ENCODE assay signal across 8 cellular contexts in the genomic region with DNA sequence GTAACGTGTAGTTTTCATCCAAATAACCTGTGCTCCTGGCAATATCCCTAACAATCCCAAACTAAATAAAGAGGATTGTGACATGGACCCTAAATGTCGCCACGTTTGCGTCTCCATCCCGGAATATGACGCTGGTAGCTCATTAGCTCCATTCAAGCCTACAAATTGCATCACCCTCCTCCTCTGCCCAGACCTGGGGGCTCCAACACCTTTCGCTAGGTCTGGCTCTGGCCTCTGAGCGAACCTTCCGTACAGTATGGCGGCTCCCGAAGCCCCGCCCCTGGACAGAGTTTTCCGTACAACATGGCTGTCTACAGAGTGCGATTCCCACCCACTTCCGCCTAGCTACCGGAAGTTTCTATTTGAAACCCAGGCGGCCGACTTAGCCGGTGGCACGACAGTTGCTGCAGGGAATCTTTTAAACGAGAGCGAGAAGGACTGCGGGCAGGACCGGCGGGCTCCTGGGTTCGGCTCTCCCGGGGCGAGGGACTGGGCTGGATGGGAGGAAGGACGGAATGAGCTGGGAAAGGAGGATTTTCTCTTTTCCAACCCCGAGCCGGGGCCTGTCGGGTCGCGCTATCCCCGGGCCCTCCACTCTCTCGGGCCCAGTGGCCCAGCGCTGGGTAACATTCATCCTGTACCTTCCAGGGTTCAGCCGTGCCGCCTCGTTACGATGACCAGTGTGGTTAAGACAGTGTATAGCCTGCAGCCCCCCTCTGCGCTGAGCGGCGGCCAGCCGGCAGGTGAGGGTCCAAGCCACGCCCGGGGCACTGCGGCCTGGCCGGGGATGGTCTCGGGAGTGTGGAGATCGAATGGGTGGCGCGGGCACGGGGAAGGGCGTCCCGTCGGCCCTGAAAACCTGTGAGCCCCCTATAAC. TPM values are rescaled to one million over a fixed set of nuclear protein-coding genes. Genes with fewer than 3 reads are reported as not detected.
DNase-seq lines count a peak whose midpoint lies in the region; ATAC-seq and TF ChIP-seq lines count a peak whose summit lies in the region.

A gene with protein sequence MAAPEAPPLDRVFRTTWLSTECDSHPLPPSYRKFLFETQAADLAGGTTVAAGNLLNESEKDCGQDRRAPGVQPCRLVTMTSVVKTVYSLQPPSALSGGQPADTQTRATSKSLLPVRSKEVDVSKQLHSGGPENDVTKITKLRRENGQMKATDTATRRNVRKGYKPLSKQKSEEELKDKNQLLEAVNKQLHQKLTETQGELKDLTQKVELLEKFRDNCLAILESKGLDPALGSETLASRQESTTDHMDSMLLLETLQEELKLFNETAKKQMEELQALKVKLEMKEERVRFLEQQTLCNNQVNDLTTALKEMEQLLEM (plus strand): TSS at position 142 of the 877 bp plus-strand sequence. CDS start 115 bp downstream, at position 257.

- peak; percentile 96 for DNase-seq in DMS 273 (lab: John Stamatoyannopoulos, UW; ENCODE audit: unreplicated experiment)
- DNase-seq in IMR-90: peak; percentile 93
- DNase-seq in OCI-LY7 (ENCODE audit: low spot score): peak; percentile 97
- peak; percentile 94 for DNase-seq in activated CD8-positive, alpha-beta memory T cell treated with anti-CD3 and anti-CD28 coated beads, Interleukin-2, amount 50 U/mL, for 48 hours
- DNase-seq in epithelial cell of esophagus (ENCODE audit: low read depth): peak; percentile 95
- peak; percentile 88 to 91 for DNase-seq in stimulated activated CD8-positive, alpha-beta memory T cell treated with anti-CD3 and anti-CD28 coated beads, Interleukin-2, amount 100 ng/mL, for 48 hours (ENCODE audit: low read depth in 2 of 2)

- H2BK15ac ChIP-seq in IMR-90 (ENCODE audit: low read depth, low read length): peak within 1 kb of the TSS; percentile 99

- POLR2A ChIA-PET in IMR-90 (lab: Charles Lee; ENCODE audit: unreplicated experiment): interaction anchor here (0.5 to 0.6 kb wide), 3 partner anchors 27 to 61 kb away, joined by 3 to 9 read pairs (median 3); no protein-coding TSS in a partner anchor
- POLR2A ChIA-PET in OCI-LY7 (lab: Charles Lee): interaction anchor here (0.7 to 1.7 kb wide), 7 partner anchors 9 to 71 kb away, joined by 3 to 6 read pairs (median 4); no protein-coding TSS in a partner anchor

- H3K36me3 ChIP-seq in IMR-90 (ENCODE audit: control insufficient read depth, insufficient read depth, low read length) (peaks cover 9% of the 10 kb centered on the region), OCI-LY7 (ENCODE audit: insufficient read depth, low read length) (peaks cover 36% of the 10 kb centered on the region)

- H3K27ac ChIP-seq in IMR-90 (ENCODE audit: insufficient read depth, low read length) (peak within 1 kb of the TSS; percentile 76), OCI-LY7 (ENCODE audit: low read depth, low read length, poor library complexity, severe bottlenecking) (peak within 1 kb of the TSS; percentile 45)

- no peaks in the 10 kb centered on the region for H4K20me1 ChIP-seq in IMR-90 (ENCODE audit: insufficient read depth, low read length)
- H4K20me1 ChIP-seq in OCI-LY7 (ENCODE audit: insufficient read depth, low read length): no peaks in the 10 kb centered on the region

- dilution Hi-C loops in IMR-90 (cut with HindIII; ENCODE audit: low sequenced_read_pairs, unreplicated experiment): no loop called here

- H3K9ac ChIP-seq in IMR-90 (ENCODE audit: low read depth, low read length): peak within 1 kb of the TSS; percentile 76

- H3K4ac ChIP-seq in IMR-90 (ENCODE audit: low read depth, low read length): peak within 1 kb of the TSS; percentile 97

- H3K27me3 ChIP-seq in IMR-90 (ENCODE audit: control insufficient read depth, insufficient read depth, low read length): no peaks in the 10 kb centered on the region
- H3K27me3 ChIP-seq in mononuclear cell (ENCODE audit: insufficient read depth, low read length): no peaks in the 10 kb centered on the region

- peak within 1 kb of the TSS; percentile 62 for H2AK9ac ChIP-seq in IMR-90 (replicated peaks; ENCODE audit: low read depth, low read length, poor library complexity)

- in situ Hi-C loops in IMR-90 (cut with MboI; ENCODE audit: low sequenced_read_pairs): no loop called here

- 8% methylated on average over 10 of the region's 57 CpGs; no CpG with 5 or more reads in 1 of the 2 experiments for whole genome bisulfite sequencing in IMR-90 (ENCODE audit: extremely low coverage in 2 of 2, insufficient read length in 1 of 2), 2 experiments

- peaks cover 25 to 48% of the 10 kb centered on the region in 2 experiments for H3K79me1 ChIP-seq in IMR-90 (ENCODE audit: low read depth in 1 of 2, low read length in 2 of 2)

- TF ChIP-seq POLR2A in IMR-90 (IDR thresholded peaks at IDR 0.05; ENCODE audit: low read depth, low read length): peak; percentile 62; the same call in 1 of the 2 replicates

- H2BK5ac ChIP-seq in IMR-90 (ENCODE audit: low read depth, low read length, poor library complexity, severe bottlenecking): peak within 1 kb of the TSS; percentile 80

- H3K23ac ChIP-seq in IMR-90 (ENCODE audit: low read depth, low read length): peak within 1 kb of the TSS; percentile 39

- H2BK120ac ChIP-seq in IMR-90 (ENCODE audit: low read depth, low read length): peak within 1 kb of the TSS; percentile 98

- no peaks in the 10 kb centered on the region for H3K9me2 ChIP-seq in OCI-LY7 (ENCODE audit: insufficient read depth, low read length)

- H3K4me2 ChIP-seq in IMR-90 (ENCODE audit: low read depth, low read length): peak within 1 kb of the TSS; percentile 97
- peak within 1 kb of the TSS; percentile 94 for H3K4me2 ChIP-seq in OCI-LY7 (ENCODE audit: low read length)

- H3K9me3 ChIP-seq in IMR-90 (ENCODE audit: control insufficient read depth, insufficient read depth, low read length) (no peaks in the 10 kb centered on the region), OCI-LY7 (ENCODE audit: low read length) (no peaks in the 10 kb centered on the region), mononuclear cell (ENCODE audit: low read depth, low read length) (no peaks in the 10 kb centered on the region)

- H3K56ac ChIP-seq in IMR-90 (ENCODE audit: extremely low read depth, insufficient read depth, low read length): peak within 1 kb of the TSS; percentile 50

- H3K14ac ChIP-seq in IMR-90 (replicated peaks; ENCODE audit: low read depth, low read length): peak within 1 kb of the TSS; percentile 93

- H2AFZ ChIP-seq in IMR-90 (replicated peaks; ENCODE audit: low read length, poor library complexity) (peak within 1 kb of the TSS; percentile 97), OCI-LY7 (ENCODE audit: low read length) (peak within 1 kb of the TSS; percentile 80)

- BruUV-seq in IMR-90 (replicated peaks; lab: Mats Ljungman, UMichigan): TSS peak; percentile 51
- BruUV-seq in OCI-LY7 (replicated peaks; lab: Mats Ljungman, UMichigan): TSS peak; percentile 67

- TF ChIP-seq CTCF in IMR-90 (conservative IDR thresholded peaks at IDR 0.05; ENCODE audit: low read depth, low read length) (no peak), OCI-LY7 (conservative IDR thresholded peaks at IDR 0.05; ENCODE audit: low read length) (no peak), epithelial cell of esophagus (IDR thresholded peaks at IDR 0.05; ENCODE audit: insufficient read depth, low read depth, low read length, missing control alignments) (no peak)

- H4K8ac ChIP-seq in IMR-90 (ENCODE audit: low read depth in 2 of 2, low read length in 2 of 2): peak within 1 kb of the TSS; percentile 98 to 100

- CTCF ChIA-PET in IMR-90 (lab: Yijun Ruan, JAX) (interaction anchor here (0.8 kb wide), 1 partner anchor 45 kb away, joined by 3 read pairs; no protein-coding TSS in a partner anchor), OCI-LY7 (lab: Charles Lee; ENCODE audit: unreplicated experiment) (interaction anchor here (1.0 kb wide), 1 partner anchor 11 kb away, joined by 3 read pairs; no protein-coding TSS in a partner anchor)

- ATAC-seq in GM21528 (IDR thresholded peaks at IDR 0.05; ENCODE audit: low FRiP score, unreplicated experiment) (peak; percentile 91), IMR-90 (ENCODE audit: low read depth) (peak; percentile 91)

- peak within 1 kb of the TSS; percentile 92 for H4K91ac ChIP-seq in IMR-90 (ENCODE audit: insufficient read depth, low read depth, low read length)

- H3K4me1 ChIP-seq in IMR-90 (ENCODE audit: control insufficient read depth, insufficient read depth, low read length): peaks cover 4% of the 10 kb centered on the region
- H3K4me1 ChIP-seq in OCI-LY7 (ENCODE audit: insufficient read depth, low read length, poor library complexity, severe bottlenecking): peaks cover 16% of the 10 kb centered on the region
- H3K4me1 ChIP-seq in mononuclear cell (ENCODE audit: insufficient read depth, low read length): peaks cover 37% of the 10 kb centered on the region

- peak within 1 kb of the TSS; percentile 94 for H3K18ac ChIP-seq in IMR-90 (ENCODE audit: low read depth, low read length)

- peaks cover 29% of the 10 kb centered on the region for H3K79me2 ChIP-seq in OCI-LY7 (ENCODE audit: insufficient read depth, low read depth, low read length)

- TF ChIP-seq RAD21 in IMR-90 (IDR thresholded peaks at IDR 0.05; ENCODE audit: low read length): no peak

- H3K9me1 ChIP-seq in IMR-90 (ENCODE audit: insufficient read depth, low read length): peaks cover 14% of the 10 kb centered on the region; the same call in 1 of the 2 replicates

- intact Hi-C loops in IMR-90 (cut with micrococcal nuclease): loop anchor here (2.0 kb wide), 2 partner anchors 22 to 56 kb away; a partner anchor contains a TSS
- intact Hi-C loops in OCI-LY7 (cut with micrococcal nuclease; ENCODE audit: unreplicated experiment): no loop called here

- H3K4me3 ChIP-seq in IMR-90 (ENCODE audit: insufficient read depth, low read depth, low read length) (peak within 1 kb of the TSS; percentile 76), OCI-LY7 (ENCODE audit: low read depth, low read length, poor library complexity, severe bottlenecking) (peak within 1 kb of the TSS; percentile 95), epithelial cell of esophagus (ENCODE audit: low read length) (peak within 1 kb of the TSS; percentile 93), mononuclear cell (ENCODE audit: low read length) (peak within 1 kb of the TSS; percentile 96)

- H4K5ac ChIP-seq in IMR-90 (ENCODE audit: low read depth, low read length): peak within 1 kb of the TSS; percentile 100

- peak within 1 kb of the TSS; percentile 99 for H2BK20ac ChIP-seq in IMR-90 (ENCODE audit: low read depth, low read length)

- H2AK5ac ChIP-seq in IMR-90 (ENCODE audit: low read depth, low read length): peak within 1 kb of the TSS; percentile 88

TF ChIP-seq in IMR-90, 13 proteins besides CTCF, POLR2A, EP300 and RAD21 (continues in another document):
- no peak for TF ChIP-seq NFE2L2 (IDR thresholded peaks at IDR 0.05; ENCODE audit: low read depth, low read length)
- TF ChIP-seq RFX5 (IDR thresholded peaks at IDR 0.05; ENCODE audit: low read depth, low read length): no peak
- 0 out of 2 replicates have a peak, but pooled peaks have one; percentile 9 for TF ChIP-seq CEBPB (IDR thresholded peaks at IDR 0.05; ENCODE audit: low read depth, low read length)
- TF ChIP-seq RCOR1 (IDR thresholded peaks at IDR 0.05; ENCODE audit: insufficient replicate concordance, low read length): no peak

RNA-seq across cellular contexts. Expression of the gene that starts here (rescaled TPM):
- total RNA-seq in IMR-90 (2012; rRNA removed) (73.5 and 73.6 TPM in 2 replicates), OCI-LY7 (2022) (106 TPM in 2 replicates), mononuclear cell (7.1 TPM)
- polyA plus RNA-seq in IMR-90 (2012; rRNA removed): 31.2 and 33.1 TPM in 2 replicates
- polyA plus RNA-seq in IMR-90 (2012; cell fraction: cytosol; rRNA removed): 8.8 and 11.8 TPM in 2 replicates
- polyA plus RNA-seq in IMR-90 (2012; cell fraction: nucleus; rRNA removed; ENCODE audit: low replicate concordance): 4.1 and 22.6 TPM in 2 replicates
- 71.3 and 89.6 TPM in 2 replicates for total RNA-seq in OCI-LY7 (2014; rRNA removed; shearing (Covaris generic))

Comparison
In these comparisons a context has a peak if more than half of its experiments do, and no peak if none do; other contexts are left out.
1. Peak in every context shown above with its lines: DNase-seq, ATAC-seq, H3K4me3 ChIP-seq and H3K27ac ChIP-seq.